10 cellular contexts compared by ENCODE assay signal in genomic region chr6:70520575-70520974, GRCh38. TPM values are rescaled to one million over a fixed set of nuclear protein-coding genes. Genes with fewer than 3 reads are reported as not detected.
A peak's percentile ranks its signal among the peaks of the same experiment; 100 is the strongest.
DNase-seq lines count a peak whose midpoint lies in the region; ATAC-seq lines count a peak whose summit lies in the region.
"Had no signal": no experiment of that assay in that cellular context is flagged by ENCODE, and none has a peak within 500 bp of the region (broad histone marks: within the 10 kb centered on the region; RNA-seq: fewer than 3 reads in every experiment).

No MANE protein-coding gene starts in this region.

- no peak overlapping the region for H3K27ac ChIP-seq in mesenchymal stem cell (ENCODE audit: low read length, poor library complexity, severe bottlenecking)
- H3K27ac ChIP-seq: BLaER1 treated with 17β-estradiol and CSF1 and Interleukin-3, amounts not matched to agents 10 nM and 100 nM; skin epidermis had no signal

- no peaks in the 10 kb centered on the region for H3K4me1 ChIP-seq in mesenchymal stem cell (ENCODE audit: control insufficient read depth, insufficient read depth, low read depth, low read length)
- H3K4me1 ChIP-seq: BLaER1 treated with 17β-estradiol and CSF1 and Interleukin-3, amounts not matched to agents 10 nM and 100 nM had no signal

- DNase-seq in NCI-H1417 (lab: John Stamatoyannopoulos, UW), result peak in 2 of 3 experiments; percentile 2 to 21
- DNase-seq in NCI-H1417 treated with DMSO at 0.1 percent for 48 hours (lab: John Stamatoyannopoulos, UW), result no peak
- peak; percentile 9 for DNase-seq in amniotic epithelial cell (ENCODE audit: low read depth)
- peak; percentile 6 for DNase-seq in mesenchymal stem cell
- no peak for DNase-seq in stimulated activated CD8-positive, alpha-beta memory T cell treated with anti-CD3 and anti-CD28 coated beads, Interleukin-4, amount 100 ng/mL, for 48 hours

- H3K4ac ChIP-seq in mesenchymal stem cell (ENCODE audit: low read depth in 1 of 2, low read length in 2 of 2), result no peak overlapping the region

- peaks cover 0 to 9% of the 10 kb centered on the region in 2 experiments for H3K36me3 ChIP-seq in mesenchymal stem cell (ENCODE audit: control insufficient read depth in 1 of 2, insufficient read depth in 2 of 2, low read depth in 1 of 2, low read length in 2 of 2)

- ATAC-seq in HG02973 (IDR thresholded peaks at IDR 0.05; ENCODE audit: unreplicated experiment) (peak; percentile 54), GM21423 (IDR thresholded peaks at IDR 0.05; ENCODE audit: unreplicated experiment) (no peak), HG03108 (IDR thresholded peaks at IDR 0.05; ENCODE audit: unreplicated experiment) (no peak)

- H4K91ac ChIP-seq in mesenchymal stem cell (ENCODE audit: low read length), result no peak overlapping the region

- no peak overlapping the region for H3K14ac ChIP-seq in mesenchymal stem cell (ENCODE audit: low read length in 2 of 2)

- no peak overlapping the region for H3K4me2 ChIP-seq in mesenchymal stem cell (ENCODE audit: low read length, poor library complexity, severe bottlenecking)
- H3K4me2 ChIP-seq: BLaER1 treated with 17β-estradiol and CSF1 and Interleukin-3, amounts not matched to agents 10 nM and 100 nM had no signal

- H3K4me3 ChIP-seq in mesenchymal stem cell (ENCODE audit: insufficient read depth in 1 of 2, low read depth in 1 of 2, low read length in 2 of 2), result no peak overlapping the region
- H3K4me3 ChIP-seq: BLaER1 treated with 17β-estradiol and CSF1 and Interleukin-3, amounts not matched to agents 10 nM and 100 nM; skin epidermis had no signal

- no peak overlapping the region for H3K18ac ChIP-seq in mesenchymal stem cell (ENCODE audit: low read depth in 1 of 2, low read length in 2 of 2)

- H3K79me1 ChIP-seq in mesenchymal stem cell (replicated peaks; ENCODE audit: low read length, poor library complexity, severe bottlenecking), result no peaks in the 10 kb centered on the region

- no peaks in the 10 kb centered on the region for H3K27me3 ChIP-seq in mesenchymal stem cell (ENCODE audit: control insufficient read depth in 1 of 2, insufficient read depth in 1 of 2, low read length in 2 of 2)
- H3K27me3 ChIP-seq: BLaER1 treated with 17β-estradiol and CSF1 and Interleukin-3, amounts not matched to agents 10 nM and 100 nM had no signal

- H2BK5ac ChIP-seq in mesenchymal stem cell (ENCODE audit: low read depth, low read length, poor library complexity, severe bottlenecking), result no peak overlapping the region

- H3K9me3 ChIP-seq in mesenchymal stem cell (ENCODE audit: control insufficient read depth, low read length), result no peaks in the 10 kb centered on the region
- H3K9me3 ChIP-seq: BLaER1 treated with 17β-estradiol and CSF1 and Interleukin-3, amounts not matched to agents 10 nM and 100 nM had no signal

- H3K23ac ChIP-seq in mesenchymal stem cell (ENCODE audit: low read length in 2 of 2), result no peak overlapping the region

- no peak overlapping the region for H2AK5ac ChIP-seq in mesenchymal stem cell (ENCODE audit: low read length, severe bottlenecking)

- H2AFZ ChIP-seq in mesenchymal stem cell (ENCODE audit: low read depth, low read length), result no peak overlapping the region

- H3K9ac ChIP-seq in mesenchymal stem cell (ENCODE audit: low read length), result no peak overlapping the region
- H3K9ac ChIP-seq: BLaER1 treated with 17β-estradiol and CSF1 and Interleukin-3, amounts not matched to agents 10 nM and 100 nM had no signal

- H2BK12ac ChIP-seq in mesenchymal stem cell (ENCODE audit: low read length in 2 of 2), result no peak overlapping the region

- no peak overlapping the region for H2BK120ac ChIP-seq in mesenchymal stem cell (ENCODE audit: low read depth, low read length)

- H2BK15ac ChIP-seq in mesenchymal stem cell (ENCODE audit: low read depth, poor library complexity, severe bottlenecking), result no peak overlapping the region

- no peak overlapping the region for H4K8ac ChIP-seq in mesenchymal stem cell (ENCODE audit: low read length)

RNA-seq across cellular contexts. Expression of gene SDHAF4, which starts 46.2 kb away (rescaled TPM):
- polyA plus RNA-seq in mesenchymal stem cell (2013, experiment 1 of 2), result 7.3 TPM
- 10.5 TPM for polyA plus RNA-seq in mesenchymal stem cell (2013, experiment 2 of 2)

Comparison
In these comparisons a context has a peak if more than half of its experiments do, and no peak if none do; other contexts are left out.
1. DNase-seq: peak in NCI-H1417 (2 of 3), amniotic epithelial cell (single experiment) and mesenchymal stem cell (single experiment); none in NCI-H1417 treated with DMSO at 0.1 percent for 48 hours (single experiment) and stimulated activated CD8-positive, alpha-beta memory T cell treated with anti-CD3 and anti-CD28 coated beads, Interleukin-4, amount 100 ng/mL, for 48 hours (single experiment).